Comparison of ENCODE assay signal across 26 cellular contexts in genomic region chr5:150525781-150526180, GRCh38. TPM values are rescaled to one million over a fixed set of nuclear protein-coding genes. Genes with fewer than 3 reads are reported as not detected.
DNase-seq lines count a peak whose midpoint lies in the region; TF ChIP-seq lines count a peak whose summit lies in the region.
"Had no signal": no experiment of that assay in that cellular context is flagged by ENCODE, and none has a peak within 500 bp of the region (broad histone marks: within the 10 kb centered on the region; RNA-seq: fewer than 3 reads in every experiment).

No MANE protein-coding gene starts in this region.

- H2AFZ ChIP-seq in mammary epithelial cell (ENCODE audit: low read depth, low read length) = no peak overlapping the region
- no peak overlapping the region for H2AFZ ChIP-seq in neural progenitor cell (replicated peaks)

- peaks cover 22% of the 10 kb centered on the region for H3K36me3 Mint-ChIP-seq in MCF 10A (ENCODE audit: insufficient read depth, unreplicated experiment)
- peaks cover 9% of the 10 kb centered on the region for H3K36me3 Mint-ChIP-seq in brain
- H3K36me3 Mint-ChIP-seq in neural progenitor cell = peaks cover 11% of the 10 kb centered on the region
- H3K36me3 Mint-ChIP-seq: activated naive CD4-positive, alpha-beta T cell treated with anti-CD3 and anti-CD28 coated beads, Interleukin-2, amount 50 U/mL, for 24 hours had no signal

- peak overlapping the region; percentile 75 for H3K27ac Mint-ChIP-seq in MCF 10A (ENCODE audit: low read depth, unreplicated experiment)
- peak overlapping the region in 3 of 5 experiments; percentile 52 to 87 (median 69) for H3K27ac Mint-ChIP-seq in brain
- peak overlapping the region; percentile 46 for H3K27ac Mint-ChIP-seq in neural progenitor cell
- H3K27ac Mint-ChIP-seq: activated B cell treated with CpG ODN at 0.5 μM for 24 hours; activated naive CD4-positive, alpha-beta T cell treated with anti-CD3 and anti-CD28 coated beads, Interleukin-2, amount 50 U/mL, for 24 hours; CD4-positive, alpha-beta T cell; stimulated activated naive B cell treated with anti-CD40 and anti-IgM and Interleukin-4, amounts not matched to agents 10 μg/mL and 1 μg/mL and 100 μg/mL, for 72 hours had no signal

- no peaks in the 10 kb centered on the region for H3K27me3 ChIP-seq in mammary epithelial cell (ENCODE audit: insufficient read depth, low read length)
- no peaks in the 10 kb centered on the region for H3K27me3 ChIP-seq in neural progenitor cell
- no peaks in the 10 kb centered on the region for H3K27me3 ChIP-seq in tibial nerve
- no peaks in the 10 kb centered on the region for H3K27me3 ChIP-seq in stomach
- H3K27me3 ChIP-seq: MG63 had no signal

- no peak overlapping the region for H3K4me3 ChIP-seq in mammary epithelial cell (replicated peaks in 1 of 3; ENCODE audit: insufficient read depth in 1 of 3, low read depth in 2 of 3, low read length in 3 of 3)
- no peak overlapping the region for H3K4me3 ChIP-seq in neural progenitor cell
- H3K4me3 ChIP-seq in tibial nerve = no peak overlapping the region
- H3K4me3 ChIP-seq in stomach = no peak overlapping the region
- H3K4me3 ChIP-seq: K562, MG63, skin epidermis, thoracic aorta had no signal

- DNase-seq in MCF 10A (ENCODE audit: unreplicated experiment) (no peak), mammary epithelial cell (no peak), neural progenitor cell (ENCODE audit: low spot score) (no peak), tibial nerve (ENCODE audit: low spot score in 2 of 2) (no peak), stomach (no peak), T-helper 1 cell (no peak)
- DNase-seq in stimulated activated CD4-positive, alpha-beta T cell treated with anti-CD3 and anti-CD28 coated beads, Interleukin-4, amount 100 ng/mL, for 1 hour = no peak
- DNase-seq: activated B cell treated with CpG ODN at 0.5 μM for 24 hours; activated CD4-positive, alpha-beta T cell treated with anti-CD3 and anti-CD28 coated beads, Interleukin-2, amount 50 U/mL, for 4 hours; activated CD8-positive, alpha-beta memory T cell treated with anti-CD3 and anti-CD28 coated beads, Interleukin-2, amount 50 U/mL, for 4 hours; CD4-positive, alpha-beta T cell; DMS 273 treated with DMSO at 0.1 percent for 48 hours; hypothalamus; islet precursor cell; MG63; NCI-H446; SHP77 treated with DMSO at 0.1 percent for 48 hours; stimulated activated naive B cell treated with anti-CD40 and anti-IgM and Interleukin-4, amounts not matched to agents 10 μg/mL and 1 μg/mL and 100 μg/mL, for 72 hours; T1000 had no signal

- H3K27me3 Mint-ChIP-seq in MCF 10A (ENCODE audit: insufficient read depth, unreplicated experiment) (no peaks in the 10 kb centered on the region), brain (peaks cover 4% of the 10 kb centered on the region), neural progenitor cell (ENCODE audit: insufficient read depth, low read depth) (peaks cover 2% of the 10 kb centered on the region)
- H3K27me3 Mint-ChIP-seq: activated B cell treated with CpG ODN at 0.5 μM for 24 hours; activated naive CD4-positive, alpha-beta T cell treated with anti-CD3 and anti-CD28 coated beads, Interleukin-2, amount 50 U/mL, for 24 hours; CD4-positive, alpha-beta T cell; central memory CD8-positive, alpha-beta T cell; stimulated activated naive B cell treated with anti-CD40 and anti-IgM and Interleukin-4, amounts not matched to agents 10 μg/mL and 1 μg/mL and 100 μg/mL, for 72 hours had no signal

- H3K27ac ChIP-seq in mammary epithelial cell (ENCODE audit: insufficient read depth, low read depth, low read length) (no peak overlapping the region), neural progenitor cell (no peak overlapping the region), tibial nerve (peak overlapping the region in 3 of 4 donors; percentile 73 to 91 (median 87)), stomach (peak overlapping the region in 1 of 5 donors; percentile 11)
- H3K27ac ChIP-seq: 22Rv1 had no signal

- H3K9ac ChIP-seq in mammary epithelial cell (ENCODE audit: insufficient read depth, low read length) = no peak overlapping the region
- H3K9ac ChIP-seq in neural progenitor cell = no peak overlapping the region

- POLR2A ChIA-PET in MCF 10A (lab: Yijun Ruan, JAX) = interaction anchor here (1.0 to 3.9 kb wide), 5 partner anchors 9 to 75 kb away, joined by 3 to 10 read pairs (median 4); no protein-coding TSS in a partner anchor

- H3K4me1 ChIP-seq in mammary epithelial cell (ENCODE audit: insufficient read depth, low read length) (peaks cover 38% of the 10 kb centered on the region), neural progenitor cell (peaks cover 39% of the 10 kb centered on the region), tibial nerve (peaks cover 0 to 90% (median 34%) of the 10 kb centered on the region in 4 donors), stomach (peaks cover 29 to 83% (median 49%) of the 10 kb centered on the region in 4 donors)

- TF ChIP-seq POLR2A in tibial nerve (IDR thresholded peaks at IDR 0.05) = no peak
- no peak for TF ChIP-seq POLR2A in stomach (IDR thresholded peaks at IDR 0.05)

- CTCF ChIA-PET in MCF 10A (lab: Yijun Ruan, JAX) = interaction anchor here (0.5 to 7.1 kb wide), 14 partner anchors 9 to 126 kb away, joined by 3 to 137 read pairs (median 8); no protein-coding TSS in a partner anchor
- CTCF ChIA-PET in mammary epithelial cell (lab: Charles Lee; ENCODE audit: low non-redundant PET) = no interaction called here

- no peak for TF ChIP-seq CTCF in MCF 10A (IDR thresholded peaks at IDR 0.05; ENCODE audit: unreplicated experiment)
- TF ChIP-seq CTCF in mammary epithelial cell (conservative IDR thresholded peaks at IDR 0.05 in 1 of 2, IDR thresholded peaks at IDR 0.05 in 1 of 2; ENCODE audit: extremely low read depth in 1 of 2, insufficient read depth in 1 of 2, low read depth in 1 of 2, low read length in 2 of 2) = no peak
- no peak for TF ChIP-seq CTCF in brain (conservative IDR thresholded peaks at IDR 0.05)
- no peak for TF ChIP-seq CTCF in neural progenitor cell (IDR thresholded peaks at IDR 0.05)
- no peak for TF ChIP-seq CTCF in tibial nerve (IDR thresholded peaks at IDR 0.05)
- TF ChIP-seq CTCF in stomach (IDR thresholded peaks at IDR 0.05) = no peak

- intact Hi-C loops in MCF 10A (cut with micrococcal nuclease) = no loop called here
- intact Hi-C loops in mammary epithelial cell (cut with micrococcal nuclease) = no loop called here
- intact Hi-C loops in stomach (cut with DNase I; ENCODE audit: low total_unique reads) = no loop called here

- in situ Hi-C loops in mammary epithelial cell (cut with MboI; ENCODE audit: low sequenced_read_pairs in 2 of 2) = no loop called here

- H3K4me3 Mint-ChIP-seq in MCF 10A (ENCODE audit: unreplicated experiment) = no peak overlapping the region
- no peak overlapping the region for H3K4me3 Mint-ChIP-seq in brain
- no peak overlapping the region for H3K4me3 Mint-ChIP-seq in neural progenitor cell
- H3K4me3 Mint-ChIP-seq: activated B cell treated with CpG ODN at 0.5 μM for 24 hours; activated naive CD4-positive, alpha-beta T cell treated with anti-CD3 and anti-CD28 coated beads, Interleukin-2, amount 50 U/mL, for 24 hours; CD4-positive, alpha-beta T cell; central memory CD8-positive, alpha-beta T cell; stimulated activated naive B cell treated with anti-CD40 and anti-IgM and Interleukin-4, amounts not matched to agents 10 μg/mL and 1 μg/mL and 100 μg/mL, for 72 hours had no signal

- BruUV-seq in MCF 10A (replicated peaks; lab: Mats Ljungman, UMichigan) (no TSS peak), mammary epithelial cell (replicated peaks; lab: Mats Ljungman, UMichigan) (no TSS peak)

- H4K20me1 ChIP-seq in mammary epithelial cell (ENCODE audit: insufficient read depth, low read length) (peaks cover 4% of the 10 kb centered on the region), neural progenitor cell (ENCODE audit: low read depth) (peaks cover 72% of the 10 kb centered on the region)

- H3K9me3 ChIP-seq in mammary epithelial cell (replicated peaks; ENCODE audit: insufficient read depth, low read length) (no peaks in the 10 kb centered on the region), neural progenitor cell (ENCODE audit: low read depth) (no peaks in the 10 kb centered on the region), tibial nerve (no peaks in the 10 kb centered on the region), stomach (no peaks in the 10 kb centered on the region)
- H3K9me3 ChIP-seq: MG63, thoracic aorta had no signal

- no peak for TF ChIP-seq EP300 in tibial nerve (IDR thresholded peaks at IDR 0.05)
- TF ChIP-seq EP300 in stomach (IDR thresholded peaks at IDR 0.05) = no peak

- H3K36me3 ChIP-seq in mammary epithelial cell (ENCODE audit: insufficient read depth, low read length) (peaks cover 14% of the 10 kb centered on the region), neural progenitor cell (no peaks in the 10 kb centered on the region), tibial nerve (peaks cover 2 to 32% (median 5%) of the 10 kb centered on the region in 3 donors), stomach (peaks cover 14 to 31% (median 26%) of the 10 kb centered on the region in 4 donors)

- peaks cover 46% of the 10 kb centered on the region for H3F3A ChIP-seq in neural progenitor cell (ENCODE audit: low read depth)

- H3K4me2 ChIP-seq in mammary epithelial cell (ENCODE audit: insufficient read depth, low read depth, low read length) (no peak overlapping the region), neural progenitor cell (no peak overlapping the region)

- H3K9me3 Mint-ChIP-seq in MCF 10A (ENCODE audit: unreplicated experiment) (no peaks in the 10 kb centered on the region), brain (no peaks in the 10 kb centered on the region), neural progenitor cell (no peaks in the 10 kb centered on the region)
- H3K9me3 Mint-ChIP-seq: activated B cell treated with CpG ODN at 0.5 μM for 24 hours; activated naive CD4-positive, alpha-beta T cell treated with anti-CD3 and anti-CD28 coated beads, Interleukin-2, amount 50 U/mL, for 24 hours; CD4-positive, alpha-beta T cell; central memory CD8-positive, alpha-beta T cell; stimulated activated naive B cell treated with anti-CD40 and anti-IgM and Interleukin-4, amounts not matched to agents 10 μg/mL and 1 μg/mL and 100 μg/mL, for 72 hours had no signal

- H3K79me2 ChIP-seq in mammary epithelial cell (ENCODE audit: insufficient read depth, low read length) = peaks cover 84% of the 10 kb centered on the region
- H3K79me2 ChIP-seq in neural progenitor cell (ENCODE audit: low read depth) = peaks cover 42% of the 10 kb centered on the region

- dilution Hi-C loops in mammary epithelial cell (cut with HindIII; ENCODE audit: low sequenced_read_pairs) = loop anchor here (5.0 to 10.0 kb wide), 2 partner anchors 63 to 291 kb away; no protein-coding TSS in a partner anchor

- H3K4me1 Mint-ChIP-seq in MCF 10A (ENCODE audit: insufficient read depth, unreplicated experiment) = peaks cover 41% of the 10 kb centered on the region
- peaks cover 62% of the 10 kb centered on the region for H3K4me1 Mint-ChIP-seq in brain
- H3K4me1 Mint-ChIP-seq in neural progenitor cell = peaks cover 59% of the 10 kb centered on the region
- H3K4me1 Mint-ChIP-seq: activated B cell treated with CpG ODN at 0.5 μM for 24 hours; activated naive CD4-positive, alpha-beta T cell treated with anti-CD3 and anti-CD28 coated beads, Interleukin-2, amount 50 U/mL, for 24 hours had no signal

RNA-seq across cellular contexts. Expression of gene NDST1, which starts 17.9 kb away (rescaled TPM):
- total RNA-seq in MCF 10A (2022) (68.9 and 79.3 TPM in 2 replicates), mammary epithelial cell (100 to 1,000 TPM; 114 to 128 TPM), neural progenitor cell (ENCODE audit: low replicate concordance) (22.9 and 45.6 TPM in 2 replicates), tibial nerve (100 to 1,000 TPM in 2 of 4 donors, 10 to 100 TPM in 2; 53.2 to 137 (median 104) TPM), stomach (10 to 100 TPM; 14.2 to 32.9 (median 21.6) TPM)
- polyA plus RNA-seq in mammary epithelial cell (43.2 TPM), brain (ENCODE audit: insufficient read depth, low read depth, low replicate concordance) (40.0 TPM), stomach (10 to 100 TPM in 1 of 3 donors, 1 to 10 TPM in 2; 6.4 to 15.3 (median 7.2) TPM)
- 101 TPM for polyA minus RNA-seq in mammary epithelial cell

Comparison
In these comparisons a context has a peak if more than half of its experiments do, and no peak if none do; other contexts are left out.
1. H3K27ac ChIP-seq: peak in tibial nerve (3 of 4); none in mammary epithelial cell (single experiment) and neural progenitor cell (single experiment).
2. Peak in every context shown above with its lines, with median percentiles within 50 percentile points of each other: H3K27ac Mint-ChIP-seq.